ENCODE assay signal across 8 cellular contexts in the genomic region with DNA sequence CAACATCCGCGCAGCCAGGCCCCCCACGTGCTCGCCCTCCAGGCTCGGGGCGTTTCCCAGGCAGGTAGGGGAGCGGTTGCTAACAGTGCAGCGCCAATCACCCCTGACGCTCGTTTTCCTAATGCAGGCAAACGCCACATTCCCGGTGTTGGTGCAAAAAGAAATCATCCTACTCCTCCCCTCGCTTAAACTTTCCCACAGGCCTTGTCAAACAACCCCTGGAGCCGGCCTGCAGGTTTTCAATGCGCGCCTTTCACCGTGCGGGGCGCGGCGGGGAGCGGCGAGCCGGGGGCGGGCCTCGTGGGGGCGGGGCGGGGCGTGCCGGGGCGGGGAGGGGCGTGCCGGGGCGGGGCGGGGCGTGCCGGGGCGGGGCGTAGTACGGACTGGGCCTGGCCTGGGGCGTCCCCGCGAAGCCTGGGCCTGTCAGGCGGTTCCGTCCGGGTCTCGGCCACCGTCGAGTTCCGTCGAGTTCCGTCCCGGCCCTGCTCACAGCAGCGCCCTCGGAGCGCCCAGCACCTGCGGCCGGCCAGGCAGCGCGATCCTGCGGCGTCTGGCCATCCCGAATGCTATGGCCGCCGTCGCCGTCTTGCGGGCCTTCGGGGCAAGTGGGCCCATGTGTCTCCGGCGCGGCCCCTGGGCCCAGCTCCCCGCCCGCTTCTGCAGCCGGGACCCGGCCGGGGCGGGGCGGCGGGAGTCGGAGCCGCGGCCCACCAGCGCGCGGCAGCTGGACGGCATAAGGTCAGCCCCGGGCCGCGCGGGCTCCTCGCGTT. TPM values are rescaled to one million over a fixed set of nuclear protein-coding genes. Genes with fewer than 3 reads are reported as not detected.
DNase-seq lines count a peak whose midpoint lies in the region; ATAC-seq and TF ChIP-seq lines count a peak whose summit lies in the region.

ECHDC3 (plus strand) TSS at position 374 of the 770 bp plus-strand sequence; CDS start at position 569, 195 bp downstream.

- peaks cover 29% of the 10 kb centered on the region for H3K9me3 Mint-ChIP-seq in WTC11

- H3K4me1 Mint-ChIP-seq in WTC11: peaks cover 19% of the 10 kb centered on the region

- peak within 1 kb of the TSS; percentile 50 for H3K27ac Mint-ChIP-seq in WTC11

- ATAC-seq in GM18909 (IDR thresholded peaks at IDR 0.05; ENCODE audit: poor library complexity, unreplicated experiment) (peak; percentile 59), HG03196 (IDR thresholded peaks at IDR 0.05; ENCODE audit: unreplicated experiment) (peak; percentile 67), WTC11 (peak; percentile 83), left colon (peak; percentile 87)

- H3K36me3 Mint-ChIP-seq in WTC11: peaks cover 26% of the 10 kb centered on the region

- no peak for TF ChIP-seq CTCF in WTC11 (IDR thresholded peaks at IDR 0.05)
- TF ChIP-seq CTCF in choroid plexus epithelial cell (conservative IDR thresholded peaks at IDR 0.05; ENCODE audit: low read depth, low read length): no peak

- H3K4me3 Mint-ChIP-seq in WTC11: peak within 1 kb of the TSS; percentile 57

- H3K4me3 ChIP-seq in choroid plexus epithelial cell (ENCODE audit: low read depth, low read length): peak within 1 kb of the TSS; percentile 71

- CTCF ChIA-PET in WTC11 (lab: Charles Lee): interaction anchor here (1.2 kb wide), 2 partner anchors 16 to 17 kb away, joined by 3 to 4 read pairs; no protein-coding TSS in a partner anchor

- H3K27me3 Mint-ChIP-seq in WTC11 (ENCODE audit: low read depth): peaks cover 42% of the 10 kb centered on the region

- POLR2A ChIA-PET in WTC11 (lab: Charles Lee): no interaction called here

- DNase-seq in AG08395 (ENCODE audit: low spot score): peak; percentile 76
- DNase-seq in WTC11 (ENCODE audit: low spot score): peak; percentile 70
- DNase-seq in choroid plexus epithelial cell (ENCODE audit: low read depth): peak; percentile 43
- peak; percentile 47 to 56 for DNase-seq in left colon
- DNase-seq in stimulated activated CD4-positive, alpha-beta T cell treated with anti-CD3 and anti-CD28 coated beads, Interleukin-4, amount 100 ng/mL, for 4 hours: peak; percentile 35 to 61
- DNase-seq in amniotic stem cell (lab: John Stamatoyannopoulos, UW): no peak

- intact Hi-C loops in left colon (cut with DNase I, micrococcal nuclease): no loop called here

TF ChIP-seq in WTC11, 78 proteins besides CTCF, POLR2A, EP300 and RAD21 (continues in another document):
- TF ChIP-seq TEAD1 (CRISPR knock-in tag; IDR thresholded peaks at IDR 0.05): peak; percentile 80
- no peak; the same call in 1 of the 2 replicates for TF ChIP-seq ATF1 (CRISPR knock-in tag; IDR thresholded peaks at IDR 0.05)
- peak; percentile 71; the same call in 1 of the 2 replicates for TF ChIP-seq JUN (CRISPR knock-in tag; IDR thresholded peaks at IDR 0.05)
- no peak for TF ChIP-seq ZNF281 (CRISPR knock-in tag; IDR thresholded peaks at IDR 0.05)
- TF ChIP-seq GTF2I (CRISPR knock-in tag; conservative IDR thresholded peaks at IDR 0.05): no peak
- peak; percentile 74; the same call in 1 of the 2 replicates for TF ChIP-seq MAX (CRISPR knock-in tag; IDR thresholded peaks at IDR 0.05)
- TF ChIP-seq ZNF317 (CRISPR knock-in tag; IDR thresholded peaks at IDR 0.05; ENCODE audit: borderline replicate concordance, low read depth): no peak
- peak; percentile 53 for TF ChIP-seq PRDM15 (CRISPR knock-in tag; IDR thresholded peaks at IDR 0.05)
- TF ChIP-seq NR3C1 (CRISPR knock-in tag; conservative IDR thresholded peaks at IDR 0.05; ENCODE audit: low read depth): no peak
- TF ChIP-seq NR1H2 (CRISPR knock-in tag; IDR thresholded peaks at IDR 0.05): 0 out of 2 replicates have a peak, but pooled peaks have one; percentile 53
- TF ChIP-seq, protein P1, sequence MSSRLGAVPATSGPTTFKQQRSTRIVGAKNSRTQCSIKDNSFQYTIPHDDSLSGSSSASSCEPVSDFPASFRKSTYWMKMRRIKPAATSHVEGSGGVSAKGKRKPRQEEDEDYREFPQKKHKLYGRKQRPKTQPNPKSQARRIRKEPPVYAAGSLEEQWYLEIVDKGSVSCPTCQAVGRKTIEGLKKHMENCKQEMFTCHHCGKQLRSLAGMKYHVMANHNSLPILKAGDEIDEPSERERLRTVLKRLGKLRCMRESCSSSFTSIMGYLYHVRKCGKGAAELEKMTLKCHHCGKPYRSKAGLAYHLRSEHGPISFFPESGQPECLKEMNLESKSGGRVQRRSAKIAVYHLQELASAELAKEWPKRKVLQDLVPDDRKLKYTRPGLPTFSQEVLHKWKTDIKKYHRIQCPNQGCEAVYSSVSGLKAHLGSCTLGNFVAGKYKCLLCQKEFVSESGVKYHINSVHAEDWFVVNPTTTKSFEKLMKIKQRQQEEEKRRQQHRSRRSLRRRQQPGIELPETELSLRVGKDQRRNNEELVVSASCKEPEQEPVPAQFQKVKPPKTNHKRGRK (CRISPR knock-in tag; IDR thresholded peaks at IDR 0.05; ENCODE audit: borderline replicate concordance): no peak
- TF ChIP-seq ZBTB21 (CRISPR knock-in tag; IDR thresholded peaks at IDR 0.05; ENCODE audit: borderline replicate concordance): no peak
- TF ChIP-seq SMAD3 (CRISPR knock-in tag; IDR thresholded peaks at IDR 0.05; ENCODE audit: borderline replicate concordance): no peak
- no peak for TF ChIP-seq FOXJ3 (CRISPR knock-in tag; IDR thresholded peaks at IDR 0.05; ENCODE audit: borderline replicate concordance)
- no peak for TF ChIP-seq ZNF425 (CRISPR knock-in tag; conservative IDR thresholded peaks at IDR 0.05)
- no peak for TF ChIP-seq NFE2L1 (CRISPR knock-in tag; IDR thresholded peaks at IDR 0.05)
- no peak; the same call in 1 of the 2 replicates for TF ChIP-seq NFYB (CRISPR knock-in tag; conservative IDR thresholded peaks at IDR 0.05; ENCODE audit: low read depth)

RNA-seq across cellular contexts. Expression of gene ECHDC3, which starts in this region (rescaled TPM):
- total RNA-seq in WTC11 (2021) (17.1 to 18.3 TPM (median 18.1 TPM) in 3 replicates), left colon (10 to 100 TPM; 10.2 to 10.5 TPM)
